Comparison of ENCODE assay signal across 13 cellular contexts in genomic region chr20:47795214-47795667, GRCh38. TPM values are rescaled to one million over a fixed set of nuclear protein-coding genes. Genes with fewer than 3 reads are reported as not detected.
DNase-seq lines count a peak whose midpoint lies in the region; ATAC-seq, FAIRE-seq and TF ChIP-seq lines count a peak whose summit lies in the region.
"Had no signal": no experiment of that assay in that cellular context is flagged by ENCODE, and none has a peak within 500 bp of the region (broad histone marks: within the 10 kb centered on the region; RNA-seq: fewer than 3 reads in every experiment).

No MANE protein-coding gene starts in this region.

- DNase-seq in Daoy (ENCODE audit: low read depth) (peak; percentile 74), NCI-H446 treated with DMSO at 0.1 percent for 48 hours (lab: John Stamatoyannopoulos, UW) (peak; percentile 35), bronchial epithelial cell (ENCODE audit: low read depth) (peak; percentile 73), myocyte (ENCODE audit: low read depth) (peak; percentile 65), GM03348 (ENCODE audit: low spot score) (no peak), nephron progenitor cell (no peak)
- DNase-seq: activated CD4-positive, alpha-beta T cell treated with anti-CD3 and anti-CD28 coated beads for 48 hours; activated T-cell treated with anti-CD3 and anti-CD28 coated beads, Interleukin-2, amount 50 U/mL, for 24 hours; NCI-H2171 treated with DMSO at 0.1 percent for 48 hours; retina; stimulated activated CD4-positive, alpha-beta T cell treated with anti-CD3 and anti-CD28 coated beads, Interleukin-2, amount 100 ng/mL, for 48 hours had no signal

- no peaks in the 10 kb centered on the region for H3K27me3 ChIP-seq in bronchial epithelial cell (ENCODE audit: control insufficient read depth, insufficient read depth, low read length)

- TF ChIP-seq CTCF in bronchial epithelial cell (IDR thresholded peaks at IDR 0.05; ENCODE audit: insufficient read depth, low read length, severe bottlenecking) (no peak), nephron progenitor cell (IDR thresholded peaks at IDR 0.05) (no peak)

- no peaks in the 10 kb centered on the region for H3K36me3 Mint-ChIP-seq in nephron progenitor cell (ENCODE audit: low read depth)

- peak; percentile 83 for FAIRE-seq in bronchial epithelial cell (lab: Jason Lieb, UNC)

- no peak overlapping the region for H3K4me3 ChIP-seq in bronchial epithelial cell (ENCODE audit: low read depth, low read length)

- H3K27ac Mint-ChIP-seq in nephron progenitor cell: no peak overlapping the region
- H3K27ac Mint-ChIP-seq: activated T-cell treated with anti-CD3 and anti-CD28 coated beads, Interleukin-2, amount 50 U/mL, for 24 hours had no signal

- ATAC-seq in HG03354 (IDR thresholded peaks at IDR 0.05; ENCODE audit: poor library complexity, severe bottlenecking, unreplicated experiment): no peak
- no peak for ATAC-seq in HG03095 (IDR thresholded peaks at IDR 0.05; ENCODE audit: unreplicated experiment)

- no peak overlapping the region for H3K4me3 Mint-ChIP-seq in nephron progenitor cell
- H3K4me3 Mint-ChIP-seq: activated T-cell treated with anti-CD3 and anti-CD28 coated beads, Interleukin-2, amount 50 U/mL, for 24 hours had no signal

- peaks cover 51% of the 10 kb centered on the region for H3K4me1 Mint-ChIP-seq in nephron progenitor cell

- no peaks in the 10 kb centered on the region for H3K9me3 Mint-ChIP-seq in nephron progenitor cell
- H3K9me3 Mint-ChIP-seq: activated T-cell treated with anti-CD3 and anti-CD28 coated beads, Interleukin-2, amount 50 U/mL, for 24 hours had no signal

- no peaks in the 10 kb centered on the region for H3K36me3 ChIP-seq in bronchial epithelial cell (ENCODE audit: control insufficient read depth, insufficient read depth, low read length)

- peaks cover 10% of the 10 kb centered on the region for H3K27me3 Mint-ChIP-seq in nephron progenitor cell (ENCODE audit: low read depth, poor library complexity)

RNA-seq across cellular contexts. Expression of gene SULF2, which starts 10.0 kb away (rescaled TPM):
- total RNA-seq in Daoy (2014; rRNA removed; shearing (Covaris generic)): 3.7 and 5.7 TPM in 2 replicates
- 25.3 and 31.6 TPM in 2 replicates for total RNA-seq in bronchial epithelial cell
- 2.6 and 6.0 TPM in 2 replicates for total RNA-seq in myocyte
- polyA plus RNA-seq in myocyte (2012): 3.8 TPM

Comparison
In these comparisons a context has a peak if more than half of its experiments do, and no peak if none do; other contexts are left out.
1. DNase-seq: peak in Daoy (single experiment), NCI-H446 treated with DMSO at 0.1 percent for 48 hours (single experiment), bronchial epithelial cell (single experiment) and myocyte (single experiment); none in GM03348 (single experiment) and nephron progenitor cell (single experiment).